ENCODE assay signal across 8 cellular contexts in the genomic region with DNA sequence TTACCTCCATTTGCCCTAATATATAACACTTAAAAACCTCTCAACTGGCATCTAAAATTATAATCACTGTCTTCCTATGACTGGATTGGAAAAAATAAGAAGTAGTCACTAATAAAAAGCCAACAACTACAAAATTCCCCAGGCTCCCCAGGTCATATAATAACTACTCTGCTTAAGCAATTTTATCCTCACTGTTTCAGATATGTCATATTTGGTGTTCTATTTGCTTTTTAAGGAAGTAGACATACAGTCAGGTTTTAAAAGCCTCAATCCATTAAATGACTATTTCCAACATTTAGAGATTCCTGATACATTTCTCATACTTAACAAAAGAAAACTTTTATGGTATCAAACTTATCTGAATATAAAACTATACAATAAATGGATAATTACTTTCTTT. TPM values are rescaled to one million over a fixed set of nuclear protein-coding genes. Genes with fewer than 3 reads are reported as not detected.
DNase-seq lines count a peak whose midpoint lies in the region; ATAC-seq and TF ChIP-seq lines count a peak whose summit lies in the region.

No MANE protein-coding gene starts in this region.

- DNase-seq in left ventricle myocardium inferior (no peak), cardiac septum (ENCODE audit: low spot score) (no peak), OCI-M1 (lab: John Stamatoyannopoulos, UW) (peak; percentile 37), endodermal cell (no peak), DMS79 (lab: John Stamatoyannopoulos, UW) (no peak)
- DNase-seq in stimulated activated naive CD8-positive, alpha-beta T cell treated with anti-CD3 and anti-CD28 coated beads, Interleukin-15, amount 100 ng/mL, for 72 hours: no peak

- H3K4me3 ChIP-seq in left ventricle myocardium inferior: peak overlapping the region; percentile 76
- peak overlapping the region; percentile 100 for H3K4me3 ChIP-seq in endodermal cell (ENCODE audit: low read length)

- H3K27ac ChIP-seq in left ventricle myocardium inferior (replicated peaks): peak overlapping the region; percentile 38
- no peak overlapping the region for H3K27ac ChIP-seq in endodermal cell (ENCODE audit: low read depth, low read length)

- peaks cover 29% of the 10 kb centered on the region for H3K36me3 ChIP-seq in left ventricle myocardium inferior
- peaks cover 26% of the 10 kb centered on the region for H3K36me3 ChIP-seq in endodermal cell (ENCODE audit: control insufficient read depth, insufficient read depth, low read length)

- peaks cover 23% of the 10 kb centered on the region for H3K36me3 Mint-ChIP-seq in endodermal cell (ENCODE audit: low read depth)

- H3K9me3 Mint-ChIP-seq in endodermal cell: no peaks in the 10 kb centered on the region
- H3K9me3 Mint-ChIP-seq in stimulated activated naive CD8-positive, alpha-beta T cell treated with anti-CD3 and anti-CD28 coated beads, Interleukin-15, amount 100 ng/mL, for 72 hours: no peaks in the 10 kb centered on the region

- H3K9me3 ChIP-seq in left ventricle myocardium inferior (replicated peaks): no peaks in the 10 kb centered on the region
- H3K9me3 ChIP-seq in endodermal cell (ENCODE audit: control insufficient read depth, low read length): no peaks in the 10 kb centered on the region

- no peaks in the 10 kb centered on the region for H3K27me3 Mint-ChIP-seq in endodermal cell (ENCODE audit: insufficient read depth)
- no peaks in the 10 kb centered on the region for H3K27me3 Mint-ChIP-seq in stimulated activated naive CD8-positive, alpha-beta T cell treated with anti-CD3 and anti-CD28 coated beads, Interleukin-15, amount 100 ng/mL, for 72 hours

- no peak overlapping the region for H3K9ac ChIP-seq in endodermal cell (ENCODE audit: extremely low read depth, low read length, poor library complexity, severe bottlenecking)

- H3K4me1 Mint-ChIP-seq in endodermal cell: peaks cover 5% of the 10 kb centered on the region
- H3K4me1 Mint-ChIP-seq in stimulated activated naive CD8-positive, alpha-beta T cell treated with anti-CD3 and anti-CD28 coated beads, Interleukin-15, amount 100 ng/mL, for 72 hours: peaks cover 69% of the 10 kb centered on the region

- no peak for ATAC-seq in stimulated activated naive CD8-positive, alpha-beta T cell treated with anti-CD3 and anti-CD28 coated beads, Interleukin-15, amount 100 ng/mL, for 72 hours
- ATAC-seq in HG02763 (IDR thresholded peaks at IDR 0.05; ENCODE audit: unreplicated experiment) (no peak), GM21723 (IDR thresholded peaks at IDR 0.05; ENCODE audit: unreplicated experiment) (no peak)

- H3K4me1 ChIP-seq in left ventricle myocardium inferior (peaks cover 74% of the 10 kb centered on the region), endodermal cell (ENCODE audit: control insufficient read depth, insufficient read depth, low read length) (no peaks in the 10 kb centered on the region)

- H3K27me3 ChIP-seq in left ventricle myocardium inferior (ENCODE audit: low read depth) (no peaks in the 10 kb centered on the region), endodermal cell (ENCODE audit: control insufficient read depth, insufficient read depth, low read length, poor library complexity, severe bottlenecking) (no peaks in the 10 kb centered on the region)

- intact Hi-C loops in left ventricle myocardium inferior (cut with micrococcal nuclease) (loop anchor here (10.0 kb wide), 1 partner anchor 261 kb away; a partner anchor contains a TSS), cardiac septum (cut with DNase I) (loop anchor here (5.0 kb wide), 2 partner anchors 78 to 238 kb away; a partner anchor contains a TSS)

- TF ChIP-seq CTCF in left ventricle myocardium inferior (IDR thresholded peaks at IDR 0.05; ENCODE audit: borderline replicate concordance): no peak
- TF ChIP-seq CTCF in endodermal cell (conservative IDR thresholded peaks at IDR 0.05): no peak

- no peak overlapping the region for H3K4me3 Mint-ChIP-seq in endodermal cell
- H3K4me3 Mint-ChIP-seq in stimulated activated naive CD8-positive, alpha-beta T cell treated with anti-CD3 and anti-CD28 coated beads, Interleukin-15, amount 100 ng/mL, for 72 hours: peak overlapping the region; percentile 85 to 94

- H3K27ac Mint-ChIP-seq in endodermal cell: peak overlapping the region; percentile 18
- H3K27ac Mint-ChIP-seq in stimulated activated naive CD8-positive, alpha-beta T cell treated with anti-CD3 and anti-CD28 coated beads, Interleukin-15, amount 100 ng/mL, for 72 hours: peak overlapping the region in 1 of 2 donors; percentile 40

RNA-seq across cellular contexts. Expression of a gene that starts 2.4 kb away (rescaled TPM):
- total RNA-seq in left ventricle myocardium inferior (265 TPM), cardiac septum (210 TPM), endodermal cell (100 to 1,000 TPM; 179 to 201 TPM)
- polyA plus RNA-seq in endodermal cell (2013, experiment 1 of 2): 297 TPM
- polyA plus RNA-seq in endodermal cell (2013, experiment 2 of 2): 283 TPM

RNA-seq across cellular contexts. Expression of a gene that starts 39.9 kb away (rescaled TPM):
- total RNA-seq in left ventricle myocardium inferior: 13.1 TPM
- total RNA-seq in cardiac septum: 19.1 TPM
- total RNA-seq in endodermal cell: 10 to 100 TPM; 24.7 to 29.8 TPM
- 19.3 TPM for polyA plus RNA-seq in endodermal cell (2013, experiment 1 of 2)
- 19.5 TPM for polyA plus RNA-seq in endodermal cell (2013, experiment 2 of 2)

RNA-seq across cellular contexts. Expression of a gene that starts 49.0 kb away (rescaled TPM):
- total RNA-seq in left ventricle myocardium inferior (470 TPM), cardiac septum (436 TPM), endodermal cell (1,000 to 10,000 TPM; 1,857 to 1,899 TPM)
- 2,447 TPM for polyA plus RNA-seq in endodermal cell (2013, experiment 1 of 2)
- polyA plus RNA-seq in endodermal cell (2013, experiment 2 of 2): 2,352 TPM
